Comparison of ENCODE assay signal across 17 cellular contexts in genomic region chrX:103718120-103718519, GRCh38. TPM values are rescaled to one million over a fixed set of nuclear protein-coding genes. Genes with fewer than 3 reads are reported as not detected.
DNase-seq lines count a peak whose midpoint lies in the region; ATAC-seq and TF ChIP-seq lines count a peak whose summit lies in the region.
"Had no signal": no experiment of that assay in that cellular context is flagged by ENCODE, and none has a peak within 500 bp of the region (broad histone marks: within the 10 kb centered on the region; RNA-seq: fewer than 3 reads in every experiment).

No MANE protein-coding gene starts in this region.

- peaks cover 15% of the 10 kb centered on the region for H3K4me1 ChIP-seq in ACC112 (ENCODE audit: control insufficient read depth, insufficient read depth, low read length, unreplicated experiment)
- H3K4me1 ChIP-seq in mucosa of descending colon (ENCODE audit: low read depth): peaks cover 3% of the 10 kb centered on the region
- H3K4me1 ChIP-seq in uterus: no peaks in the 10 kb centered on the region
- H3K4me1 ChIP-seq in smooth muscle cell (ENCODE audit: low read depth): no peaks in the 10 kb centered on the region
- H3K4me1 ChIP-seq: BE2C had no signal

- TF ChIP-seq POLR2A in uterus (IDR thresholded peaks at IDR 0.05): no peak

- H3K4me3 ChIP-seq in ACC112 (ENCODE audit: low read depth, low read length) (no peak overlapping the region), mucosa of descending colon (no peak overlapping the region), uterus (no peak overlapping the region), smooth muscle cell (no peak overlapping the region)
- H3K4me3 ChIP-seq: GM23338 had no signal

- intact Hi-C loops in mucosa of descending colon (cut with DNase I, micrococcal nuclease) (no loop called here), uterus (cut with DNase I; ENCODE audit: low total_unique reads) (no loop called here)

- H3K27me3 ChIP-seq in ACC112 (ENCODE audit: insufficient read depth, low read length) (no peaks in the 10 kb centered on the region), uterus (no peaks in the 10 kb centered on the region), smooth muscle cell (ENCODE audit: low read depth) (no peaks in the 10 kb centered on the region)
- H3K27me3 ChIP-seq: BE2C had no signal

- H3K4me2 ChIP-seq in smooth muscle cell: no peak overlapping the region
- H3K4me2 ChIP-seq: GM23338 had no signal

- H3K9me3 ChIP-seq in mucosa of descending colon: no peaks in the 10 kb centered on the region
- no peaks in the 10 kb centered on the region for H3K9me3 ChIP-seq in uterus
- no peaks in the 10 kb centered on the region for H3K9me3 ChIP-seq in smooth muscle cell (replicated peaks; ENCODE audit: low read depth)
- H3K9me3 ChIP-seq: BE2C had no signal

- H3F3A ChIP-seq in smooth muscle cell (ENCODE audit: low read depth): no peaks in the 10 kb centered on the region

- CTCF ChIA-PET in RWPE1 (lab: Yijun Ruan, JAX): no interaction called here

- peak; percentile 51 for ATAC-seq in mucosa of descending colon
- ATAC-seq in GM21528 (IDR thresholded peaks at IDR 0.05; ENCODE audit: low FRiP score, unreplicated experiment): no peak
- ATAC-seq: GM23338 had no signal

- DNase-seq in RWPE1 (ENCODE audit: low spot score) (no peak), mucosa of descending colon (no peak), uterus (no peak), NCI-H748 (lab: John Stamatoyannopoulos, UW; ENCODE audit: unreplicated experiment) (no peak), smooth muscle cell (lab: John Stamatoyannopoulos, UW; ENCODE audit: unreplicated experiment) (no peak)
- DNase-seq: BE2C; CD4-positive, alpha-beta memory T cell; DMS79; H9 had no signal

- no peaks in the 10 kb centered on the region for H4K20me1 ChIP-seq in smooth muscle cell (ENCODE audit: low read depth)

- WGBS in smooth muscle cell (ENCODE audit: low lambda C conversion rate): 95% methylated on average over 4 of the region's 4 CpGs

- no peaks in the 10 kb centered on the region for H3K36me3 ChIP-seq in ACC112 (ENCODE audit: insufficient read depth, low read length)
- H3K36me3 ChIP-seq in mucosa of descending colon (ENCODE audit: low read depth): no peaks in the 10 kb centered on the region
- no peaks in the 10 kb centered on the region for H3K36me3 ChIP-seq in uterus
- no peaks in the 10 kb centered on the region for H3K36me3 ChIP-seq in smooth muscle cell (ENCODE audit: low read depth)
- H3K36me3 ChIP-seq: BE2C had no signal

- POLR2A ChIA-PET in RWPE1 (lab: Yijun Ruan, JAX; ENCODE audit: low non-redundant PET): no interaction called here

- H2AFZ ChIP-seq in ACC112 (ENCODE audit: low read length, unreplicated experiment) (no peak overlapping the region), smooth muscle cell (ENCODE audit: low read depth) (no peak overlapping the region)
- H2AFZ ChIP-seq: GM23338 had no signal

- H3K9ac ChIP-seq in smooth muscle cell (ENCODE audit: low read depth): no peak overlapping the region

- no peak for TF ChIP-seq CTCF in RWPE1 (conservative IDR thresholded peaks at IDR 0.05; ENCODE audit: low read depth)
- no peak for TF ChIP-seq CTCF in mucosa of descending colon (IDR thresholded peaks at IDR 0.05)
- no peak for TF ChIP-seq CTCF in uterus (IDR thresholded peaks at IDR 0.05)
- no peak for TF ChIP-seq CTCF in smooth muscle cell (IDR thresholded peaks at IDR 0.05; ENCODE audit: borderline replicate concordance, insufficient read depth, poor library complexity, severe bottlenecking)

- H3K27ac ChIP-seq in ACC112 (ENCODE audit: low read depth, low read length): peak overlapping the region; percentile 86
- H3K27ac ChIP-seq in RWPE1: peak overlapping the region; percentile 74; the same call in 1 of the 2 replicates
- H3K27ac ChIP-seq in uterus: peak overlapping the region; percentile 63 to 68
- H3K27ac ChIP-seq in smooth muscle cell (ENCODE audit: low read depth): no peak overlapping the region
- H3K27ac ChIP-seq: C4-2B had no signal

- no peaks in the 10 kb centered on the region for H3K79me2 ChIP-seq in ACC112 (ENCODE audit: control insufficient read depth, insufficient read depth, low read length, unreplicated experiment)
- H3K79me2 ChIP-seq in smooth muscle cell (ENCODE audit: low read depth): no peaks in the 10 kb centered on the region

RNA-seq across cellular contexts. Expression of gene TMEM31, which starts 7.4 kb away (rescaled TPM):
- under 1 TPM in 1 of 3 donors, not detected in 2; 0.43 TPM for total RNA-seq in mucosa of descending colon
- under 1 TPM in 1 of 4 donors, not detected in 3; 0.85 TPM for total RNA-seq in uterus
- 0.54 TPM in 1 of 2 replicates, not detected in the other for total RNA-seq in smooth muscle cell
- polyA plus RNA-seq in smooth muscle cell: 0.60 and 0.75 TPM in 2 replicates
- total RNA-seq: A172; CD4-positive, alpha-beta memory T cell; GM23338; HT-29 had no signal
- polyA plus RNA-seq: AG04450, IgD-negative memory B cell had no signal

RNA-seq across cellular contexts. Expression of gene MORF4L2, which starts 31.6 kb away (rescaled TPM):
- 100 to 1,000 TPM; 140 to 183 (median 181) TPM for total RNA-seq in mucosa of descending colon
- total RNA-seq in uterus: 100 to 1,000 TPM; 258 to 722 (median 535) TPM
- total RNA-seq in smooth muscle cell: 1,445 and 1,824 TPM in 2 replicates
- 726 and 732 TPM in 2 replicates for polyA plus RNA-seq in smooth muscle cell

RNA-seq across cellular contexts. Expression of gene PLP1, which starts 58.5 kb away (rescaled TPM):
- total RNA-seq in mucosa of descending colon (10 to 100 TPM in 1 of 3 donors, 1 to 10 TPM in 2; 3.7 to 65.0 (median 4.9) TPM), uterus (10 to 100 TPM in 1 of 4 donors, 1 to 10 TPM in 2, under 1 TPM in 1; 0.88 to 41.0 (median 2.0) TPM), smooth muscle cell (not detected in 2 replicates)
- polyA plus RNA-seq in smooth muscle cell: 0.27 TPM in 1 of 2 replicates, not detected in the other
- total RNA-seq: A172; CD4-positive, alpha-beta memory T cell; HT-29 had no signal
- polyA plus RNA-seq: CD4-positive, alpha-beta memory T cell; IgD-negative memory B cell had no signal
